In the genomic region with DNA sequence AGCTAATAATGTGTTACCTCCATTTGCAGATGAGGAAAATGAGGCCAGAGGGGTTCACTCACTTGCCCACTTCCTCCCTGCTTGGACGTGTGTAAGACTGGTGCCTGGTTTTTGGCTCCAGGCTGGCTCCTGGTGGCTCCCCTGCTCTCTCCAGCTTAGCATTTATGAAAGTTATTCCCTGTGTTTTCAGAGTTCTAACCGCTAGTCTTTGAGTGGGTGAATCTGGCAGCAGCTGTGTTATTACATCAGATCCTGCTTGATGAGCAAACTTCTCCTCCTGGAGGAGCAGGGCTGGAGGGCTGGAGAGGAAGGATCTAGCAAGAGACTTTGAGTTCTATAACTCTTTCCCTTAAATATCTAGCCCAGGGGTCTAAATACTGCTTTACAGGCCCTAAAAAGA, we compare ENCODE assay signal across 10 cellular contexts.
DNase-seq lines count a peak whose midpoint lies in the region; ATAC-seq and TF ChIP-seq lines count a peak whose summit lies in the region.
"Had no signal": no experiment of that assay in that cellular context is flagged by ENCODE, and none has a peak within 500 bp of the region (broad histone marks: within the 10 kb centered on the region; RNA-seq: fewer than 3 reads in every experiment).

No MANE protein-coding gene starts in this region.

- intact Hi-C loops in left ventricle myocardium superior (cut with micrococcal nuclease) = no loop called here

- peak; percentile 73 for ATAC-seq in left ventricle myocardium superior

- H3K79me2 ChIP-seq in smooth muscle cell (ENCODE audit: low read depth) = peaks cover 94% of the 10 kb centered on the region

- 5% methylated on average over 2 of the region's 2 CpGs for WGBS in smooth muscle cell (ENCODE audit: low lambda C conversion rate)

- peaks cover 94% of the 10 kb centered on the region for H4K20me1 ChIP-seq in smooth muscle cell (ENCODE audit: low read depth)

- peaks cover 47% of the 10 kb centered on the region for H3F3A ChIP-seq in smooth muscle cell (ENCODE audit: low read depth)

- DNase-seq in EL (peak; percentile 88), astrocyte of the hippocampus (ENCODE audit: low read depth, low spot score) (peak; percentile 81), left ventricle myocardium superior (peak; percentile 33), smooth muscle cell (lab: John Stamatoyannopoulos, UW; ENCODE audit: unreplicated experiment) (no peak), NCI-H2029 (lab: John Stamatoyannopoulos, UW) (no peak), COLO829 (ENCODE audit: low spot score) (no peak), KBM-7 (no peak)
- no peak for DNase-seq in activated CD8-positive, alpha-beta memory T cell treated with anti-CD3 and anti-CD28 coated beads, Interleukin-2, amount 50 U/mL, for 4 hours
- DNase-seq: KG1, PC-9 had no signal

- no peaks in the 10 kb centered on the region for H3K27me3 ChIP-seq in smooth muscle cell (ENCODE audit: low read depth)

- H3K9ac ChIP-seq in smooth muscle cell (ENCODE audit: low read depth) = no peak overlapping the region

- H2AFZ ChIP-seq in smooth muscle cell (ENCODE audit: low read depth) = no peak overlapping the region
- H2AFZ ChIP-seq: PC-9 had no signal

- in situ Hi-C loops in KBM-7 (cut with MboI; ENCODE audit: low pct_unique_long_range_greater_than_20kb, low sequenced_read_pairs) = no loop called here

- H3K4me3 ChIP-seq in smooth muscle cell = no peak overlapping the region
- H3K4me3 ChIP-seq: PC-9 had no signal

- H3K9me3 ChIP-seq in smooth muscle cell (replicated peaks; ENCODE audit: low read depth) = no peaks in the 10 kb centered on the region

- peaks cover 42% of the 10 kb centered on the region for H3K4me1 ChIP-seq in smooth muscle cell (ENCODE audit: low read depth)

- H3K4me2 ChIP-seq in smooth muscle cell = peak overlapping the region; percentile 58
- H3K4me2 ChIP-seq: PC-9 had no signal

- peak; percentile 12 for TF ChIP-seq CTCF in smooth muscle cell (IDR thresholded peaks at IDR 0.05; ENCODE audit: borderline replicate concordance, insufficient read depth, poor library complexity, severe bottlenecking)

- H3K36me3 ChIP-seq in smooth muscle cell (ENCODE audit: low read depth) = no peaks in the 10 kb centered on the region

- peak overlapping the region; percentile 96 for H3K27ac ChIP-seq in smooth muscle cell (ENCODE audit: low read depth)
- H3K27ac ChIP-seq: PC-9 had no signal

Comparison
In these comparisons a context has a peak if more than half of its experiments do, and no peak if none do; other contexts are left out.
1. DNase-seq: peak in EL (single experiment), astrocyte of the hippocampus (single experiment) and left ventricle myocardium superior (single experiment); none in smooth muscle cell (single experiment), NCI-H2029 (single experiment), COLO829 (single experiment), activated CD8-positive, alpha-beta memory T cell treated with anti-CD3 and anti-CD28 coated beads, Interleukin-2, amount 50 U/mL, for 4 hours (single experiment) and KBM-7 (single experiment).